1 cellular context compared by ENCODE assay signal in the genomic region with DNA sequence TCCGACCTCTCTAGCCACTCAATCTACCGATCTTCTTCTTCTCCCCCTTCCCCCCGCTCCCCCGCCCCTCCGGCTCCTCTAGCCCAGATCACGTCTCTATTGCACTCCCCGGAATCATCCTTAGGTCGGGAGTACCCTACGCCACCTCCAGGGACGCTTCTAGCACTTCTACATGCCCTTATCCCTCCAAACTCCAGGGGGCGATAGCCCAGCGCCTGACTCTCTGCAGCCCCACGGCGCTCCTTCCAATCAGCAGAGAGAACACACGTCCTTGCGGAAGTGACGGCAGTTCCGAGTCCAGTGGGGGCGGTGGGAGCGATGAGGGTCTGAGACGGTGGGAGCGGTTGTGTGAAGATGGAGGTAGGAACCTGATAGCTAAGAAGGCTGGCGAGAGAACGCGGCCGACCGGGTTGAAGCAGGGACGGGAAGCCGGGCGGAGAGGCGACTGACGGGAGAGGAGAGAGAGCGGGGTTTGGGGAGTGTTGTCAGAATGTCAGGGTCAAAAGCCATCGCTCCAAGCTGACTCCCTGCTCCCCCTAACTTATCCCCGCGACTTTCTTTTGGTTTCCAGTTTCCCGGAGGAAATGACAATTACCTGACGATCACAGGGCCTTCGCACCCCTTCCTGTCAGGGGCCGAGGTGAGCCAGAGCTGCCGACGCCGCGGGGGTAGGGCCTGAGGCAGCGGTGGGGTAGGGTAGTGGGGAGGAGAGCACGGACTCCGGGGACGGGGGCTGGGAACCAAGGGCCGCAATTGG.
A peak's percentile ranks its signal among the peaks of the same experiment; 100 is the strongest.
TF ChIP-seq lines count a peak whose summit lies in the region.

Gene RAB2B (minus strand): TSS at position 35 of the 757 bp plus-strand sequence. CDS start 87 bp downstream, outside the sequence.
Gene TOX4 (plus strand): TSS at position 271 of the 757 bp plus-strand sequence. CDS start 84 bp downstream, at position 355.

TF ChIP-seq in H1, 55 proteins besides CTCF, POLR2A, EP300 and RAD21 (continues in another document):
- TF ChIP-seq SP1 (IDR thresholded peaks at IDR 0.05; ENCODE audit: low read depth, low read length) (peak; percentile 81), SIRT6 (IDR thresholded peaks at IDR 0.05; ENCODE audit: low read length) (no peak), CEBPB (IDR thresholded peaks at IDR 0.05; ENCODE audit: low read depth, low read length) (no peak), HDAC2 (IDR thresholded peaks at IDR 0.05; ENCODE audit: borderline replicate concordance in 1 of 2, low read depth in 2 of 2, low read length in 2 of 2) (peak; percentile 8 to 94; a peak in 1 of 4 replicates), FOSL1 (IDR thresholded peaks at IDR 0.05; ENCODE audit: insufficient read depth, low read depth, low read length) (no peak), POU5F1 (IDR thresholded peaks at IDR 0.05; ENCODE audit: low read depth, low read length) (no peak), TBP (IDR thresholded peaks at IDR 0.05; ENCODE audit: low read depth, low read length) (peak; percentile 78), RFX5 (IDR thresholded peaks at IDR 0.05; ENCODE audit: borderline replicate concordance, low read depth, low read length) (no peak), GABPA (IDR thresholded peaks at IDR 0.05; ENCODE audit: borderline replicate concordance, insufficient read depth, low read length) (peak; percentile 83; the same call in 1 of the 2 replicates), CREB1 (IDR thresholded peaks at IDR 0.05) (peak; percentile 92), HDAC6 (IDR thresholded peaks at IDR 0.05; ENCODE audit: low read depth, low read length) (no peak), SRF (IDR thresholded peaks at IDR 0.05; ENCODE audit: low read depth, low read length) (no peak), SIX5 (IDR thresholded peaks at IDR 0.05; ENCODE audit: low read depth, low read length) (no peak; the same call in 1 of the 2 replicates), NANOG (IDR thresholded peaks at IDR 0.05; ENCODE audit: insufficient read depth, low read depth, low read length, poor library complexity, severe bottlenecking) (peak; percentile 27), TAF7 (optimal IDR thresholded peaks at IDR 0.05; ENCODE audit: borderline replicate concordance, low read depth, low read length) (peak; percentile 65), POLR2AphosphoS5 (IDR thresholded peaks at IDR 0.05; ENCODE audit: low read depth, low read length) (peak; percentile 72), NRF1 (IDR thresholded peaks at IDR 0.05; ENCODE audit: low read depth, low read length) (no peak), EZH2 (IDR thresholded peaks at IDR 0.05; ENCODE audit: low read depth, low read length, severe bottlenecking) (no peak), SAP30 (IDR thresholded peaks at IDR 0.05; ENCODE audit: insufficient read depth, insufficient replicate concordance, low read length) (peak; percentile 91), CHD1 (IDR thresholded peaks at IDR 0.05; ENCODE audit: low read depth, low read length) (no peak), SP2 (IDR thresholded peaks at IDR 0.05; ENCODE audit: low read length) (peak; percentile 86), KDM5A (IDR thresholded peaks at IDR 0.05; ENCODE audit: low read length) (no peak; the same call in 1 of the 2 replicates), ASH2L (IDR thresholded peaks at IDR 0.05; ENCODE audit: low read length) (peak; percentile 39), BCL11A (IDR thresholded peaks at IDR 0.05; ENCODE audit: low read depth in 2 of 2, low read length in 2 of 2) (no peak), TEAD4 (IDR thresholded peaks at IDR 0.05; ENCODE audit: low read depth, low read length) (no peak), MAX (IDR thresholded peaks at IDR 0.05) (peak; percentile 40; the same call in 1 of the 2 replicates), KDM4A (IDR thresholded peaks at IDR 0.05; ENCODE audit: low read depth, low read length, severe bottlenecking) (no peak), CBX8 (IDR thresholded peaks at IDR 0.05; ENCODE audit: borderline replicate concordance, low read depth, low read length) (no peak), SUZ12 (IDR thresholded peaks at IDR 0.05; ENCODE audit: low read length) (no peak), ZNF274 (IDR thresholded peaks at IDR 0.05; ENCODE audit: borderline replicate concordance, extremely low read depth, low read length) (no peak), GTF2F1 (IDR thresholded peaks at IDR 0.05; ENCODE audit: borderline replicate concordance, low read depth, low read length) (no peak), SIN3A (conservative IDR thresholded peaks at IDR 0.05 in 1 of 2, IDR thresholded peaks at IDR 0.05 in 1 of 2; ENCODE audit: low read depth in 1 of 2, low read length in 2 of 2) (peak in 1 of 2 experiments; percentile 94; a peak in 2 of 4 replicates), BACH1 (IDR thresholded peaks at IDR 0.05; ENCODE audit: low read length) (no peak), TAF1 (IDR thresholded peaks at IDR 0.05; ENCODE audit: low read depth, low read length) (peak; percentile 82), YY1 (IDR thresholded peaks at IDR 0.05; ENCODE audit: low read depth, low read length) (0 out of 2 replicates have a peak, but pooled peaks have one; percentile 26), USF2 (IDR thresholded peaks at IDR 0.05; ENCODE audit: low read length) (no peak), SP4 (IDR thresholded peaks at IDR 0.05; ENCODE audit: low read length) (no peak), CTBP2 (IDR thresholded peaks at IDR 0.05; ENCODE audit: borderline replicate concordance, insufficient read depth, insufficient read length, low read length) (no peak), RNF2 (IDR thresholded peaks at IDR 0.05; ENCODE audit: borderline replicate concordance, low read depth, low read length, missing control alignments, poor library complexity, severe bottlenecking) (no peak), JUN (IDR thresholded peaks at IDR 0.05; ENCODE audit: low read depth, low read length) (no peak), JUND (IDR thresholded peaks at IDR 0.05; ENCODE audit: low read length) (peak; percentile 38; the same call in 1 of the 2 replicates), PHF8 (conservative IDR thresholded peaks at IDR 0.05; ENCODE audit: low read depth, low read length) (peak; percentile 50), CBX5 (IDR thresholded peaks at IDR 0.05; ENCODE audit: low read depth, low read length) (no peak), ATF3 (IDR thresholded peaks at IDR 0.05; ENCODE audit: insufficient read depth, low read depth, low read length) (0 out of 2 replicates have a peak, but pooled peaks have one; percentile 34), CHD2 (IDR thresholded peaks at IDR 0.05; ENCODE audit: low read length) (peak; percentile 52; the same call in 1 of the 2 replicates), EGR1 (IDR thresholded peaks at IDR 0.05; ENCODE audit: borderline replicate concordance, low read depth, low read length) (peak; percentile 86; the same call in 1 of the 2 replicates), BRCA1 (IDR thresholded peaks at IDR 0.05; ENCODE audit: low read depth, low read length) (no peak), KDM1A (IDR thresholded peaks at IDR 0.05; ENCODE audit: borderline replicate concordance, low read length) (no peak), MAFK (IDR thresholded peaks at IDR 0.05; ENCODE audit: low read depth, low read length) (no peak), TCF12 (IDR thresholded peaks at IDR 0.05; ENCODE audit: low read depth, low read length) (no peak)
- TF ChIP-seq, protein P1, sequence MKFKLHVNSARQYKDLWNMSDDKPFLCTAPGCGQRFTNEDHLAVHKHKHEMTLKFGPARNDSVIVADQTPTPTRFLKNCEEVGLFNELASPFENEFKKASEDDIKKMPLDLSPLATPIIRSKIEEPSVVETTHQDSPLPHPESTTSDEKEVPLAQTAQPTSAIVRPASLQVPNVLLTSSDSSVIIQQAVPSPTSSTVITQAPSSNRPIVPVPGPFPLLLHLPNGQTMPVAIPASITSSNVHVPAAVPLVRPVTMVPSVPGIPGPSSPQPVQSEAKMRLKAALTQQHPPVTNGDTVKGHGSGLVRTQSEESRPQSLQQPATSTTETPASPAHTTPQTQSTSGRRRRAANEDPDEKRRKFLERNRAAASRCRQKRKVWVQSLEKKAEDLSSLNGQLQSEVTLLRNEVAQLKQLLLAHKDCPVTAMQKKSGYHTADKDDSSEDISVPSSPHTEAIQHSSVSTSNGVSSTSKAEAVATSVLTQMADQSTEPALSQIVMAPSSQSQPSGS (IDR thresholded peaks at IDR 0.05; ENCODE audit: low read length) = 0 out of 2 replicates have a peak, but pooled peaks have one; percentile 66
- TF ChIP-seq, protein P2, sequence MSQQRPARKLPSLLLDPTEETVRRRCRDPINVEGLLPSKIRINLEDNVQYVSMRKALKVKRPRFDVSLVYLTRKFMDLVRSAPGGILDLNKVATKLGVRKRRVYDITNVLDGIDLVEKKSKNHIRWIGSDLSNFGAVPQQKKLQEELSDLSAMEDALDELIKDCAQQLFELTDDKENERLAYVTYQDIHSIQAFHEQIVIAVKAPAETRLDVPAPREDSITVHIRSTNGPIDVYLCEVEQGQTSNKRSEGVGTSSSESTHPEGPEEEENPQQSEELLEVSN (IDR thresholded peaks at IDR 0.05) = no peak
- TF ChIP-seq, protein P3, sequence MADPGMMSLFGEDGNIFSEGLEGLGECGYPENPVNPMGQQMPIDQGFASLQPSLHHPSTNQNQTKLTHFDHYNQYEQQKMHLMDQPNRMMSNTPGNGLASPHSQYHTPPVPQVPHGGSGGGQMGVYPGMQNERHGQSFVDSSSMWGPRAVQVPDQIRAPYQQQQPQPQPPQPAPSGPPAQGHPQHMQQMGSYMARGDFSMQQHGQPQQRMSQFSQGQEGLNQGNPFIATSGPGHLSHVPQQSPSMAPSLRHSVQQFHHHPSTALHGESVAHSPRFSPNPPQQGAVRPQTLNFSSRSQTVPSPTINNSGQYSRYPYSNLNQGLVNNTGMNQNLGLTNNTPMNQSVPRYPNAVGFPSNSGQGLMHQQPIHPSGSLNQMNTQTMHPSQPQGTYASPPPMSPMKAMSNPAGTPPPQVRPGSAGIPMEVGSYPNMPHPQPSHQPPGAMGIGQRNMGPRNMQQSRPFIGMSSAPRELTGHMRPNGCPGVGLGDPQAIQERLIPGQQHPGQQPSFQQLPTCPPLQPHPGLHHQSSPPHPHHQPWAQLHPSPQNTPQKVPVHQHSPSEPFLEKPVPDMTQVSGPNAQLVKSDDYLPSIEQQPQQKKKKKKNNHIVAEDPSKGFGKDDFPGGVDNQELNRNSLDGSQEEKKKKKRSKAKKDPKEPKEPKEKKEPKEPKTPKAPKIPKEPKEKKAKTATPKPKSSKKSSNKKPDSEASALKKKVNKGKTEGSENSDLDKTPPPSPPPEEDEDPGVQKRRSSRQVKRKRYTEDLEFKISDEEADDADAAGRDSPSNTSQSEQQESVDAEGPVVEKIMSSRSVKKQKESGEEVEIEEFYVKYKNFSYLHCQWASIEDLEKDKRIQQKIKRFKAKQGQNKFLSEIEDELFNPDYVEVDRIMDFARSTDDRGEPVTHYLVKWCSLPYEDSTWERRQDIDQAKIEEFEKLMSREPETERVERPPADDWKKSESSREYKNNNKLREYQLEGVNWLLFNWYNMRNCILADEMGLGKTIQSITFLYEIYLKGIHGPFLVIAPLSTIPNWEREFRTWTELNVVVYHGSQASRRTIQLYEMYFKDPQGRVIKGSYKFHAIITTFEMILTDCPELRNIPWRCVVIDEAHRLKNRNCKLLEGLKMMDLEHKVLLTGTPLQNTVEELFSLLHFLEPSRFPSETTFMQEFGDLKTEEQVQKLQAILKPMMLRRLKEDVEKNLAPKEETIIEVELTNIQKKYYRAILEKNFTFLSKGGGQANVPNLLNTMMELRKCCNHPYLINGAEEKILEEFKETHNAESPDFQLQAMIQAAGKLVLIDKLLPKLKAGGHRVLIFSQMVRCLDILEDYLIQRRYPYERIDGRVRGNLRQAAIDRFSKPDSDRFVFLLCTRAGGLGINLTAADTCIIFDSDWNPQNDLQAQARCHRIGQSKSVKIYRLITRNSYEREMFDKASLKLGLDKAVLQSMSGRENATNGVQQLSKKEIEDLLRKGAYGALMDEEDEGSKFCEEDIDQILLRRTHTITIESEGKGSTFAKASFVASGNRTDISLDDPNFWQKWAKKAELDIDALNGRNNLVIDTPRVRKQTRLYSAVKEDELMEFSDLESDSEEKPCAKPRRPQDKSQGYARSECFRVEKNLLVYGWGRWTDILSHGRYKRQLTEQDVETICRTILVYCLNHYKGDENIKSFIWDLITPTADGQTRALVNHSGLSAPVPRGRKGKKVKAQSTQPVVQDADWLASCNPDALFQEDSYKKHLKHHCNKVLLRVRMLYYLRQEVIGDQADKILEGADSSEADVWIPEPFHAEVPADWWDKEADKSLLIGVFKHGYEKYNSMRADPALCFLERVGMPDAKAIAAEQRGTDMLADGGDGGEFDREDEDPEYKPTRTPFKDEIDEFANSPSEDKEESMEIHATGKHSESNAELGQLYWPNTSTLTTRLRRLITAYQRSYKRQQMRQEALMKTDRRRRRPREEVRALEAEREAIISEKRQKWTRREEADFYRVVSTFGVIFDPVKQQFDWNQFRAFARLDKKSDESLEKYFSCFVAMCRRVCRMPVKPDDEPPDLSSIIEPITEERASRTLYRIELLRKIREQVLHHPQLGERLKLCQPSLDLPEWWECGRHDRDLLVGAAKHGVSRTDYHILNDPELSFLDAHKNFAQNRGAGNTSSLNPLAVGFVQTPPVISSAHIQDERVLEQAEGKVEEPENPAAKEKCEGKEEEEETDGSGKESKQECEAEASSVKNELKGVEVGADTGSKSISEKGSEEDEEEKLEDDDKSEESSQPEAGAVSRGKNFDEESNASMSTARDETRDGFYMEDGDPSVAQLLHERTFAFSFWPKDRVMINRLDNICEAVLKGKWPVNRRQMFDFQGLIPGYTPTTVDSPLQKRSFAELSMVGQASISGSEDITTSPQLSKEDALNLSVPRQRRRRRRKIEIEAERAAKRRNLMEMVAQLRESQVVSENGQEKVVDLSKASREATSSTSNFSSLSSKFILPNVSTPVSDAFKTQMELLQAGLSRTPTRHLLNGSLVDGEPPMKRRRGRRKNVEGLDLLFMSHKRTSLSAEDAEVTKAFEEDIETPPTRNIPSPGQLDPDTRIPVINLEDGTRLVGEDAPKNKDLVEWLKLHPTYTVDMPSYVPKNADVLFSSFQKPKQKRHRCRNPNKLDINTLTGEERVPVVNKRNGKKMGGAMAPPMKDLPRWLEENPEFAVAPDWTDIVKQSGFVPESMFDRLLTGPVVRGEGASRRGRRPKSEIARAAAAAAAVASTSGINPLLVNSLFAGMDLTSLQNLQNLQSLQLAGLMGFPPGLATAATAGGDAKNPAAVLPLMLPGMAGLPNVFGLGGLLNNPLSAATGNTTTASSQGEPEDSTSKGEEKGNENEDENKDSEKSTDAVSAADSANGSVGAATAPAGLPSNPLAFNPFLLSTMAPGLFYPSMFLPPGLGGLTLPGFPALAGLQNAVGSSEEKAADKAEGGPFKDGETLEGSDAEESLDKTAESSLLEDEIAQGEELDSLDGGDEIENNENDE (IDR thresholded peaks at IDR 0.05; ENCODE audit: insufficient replicate concordance, low read length) = no peak
